In the genomic region with DNA sequence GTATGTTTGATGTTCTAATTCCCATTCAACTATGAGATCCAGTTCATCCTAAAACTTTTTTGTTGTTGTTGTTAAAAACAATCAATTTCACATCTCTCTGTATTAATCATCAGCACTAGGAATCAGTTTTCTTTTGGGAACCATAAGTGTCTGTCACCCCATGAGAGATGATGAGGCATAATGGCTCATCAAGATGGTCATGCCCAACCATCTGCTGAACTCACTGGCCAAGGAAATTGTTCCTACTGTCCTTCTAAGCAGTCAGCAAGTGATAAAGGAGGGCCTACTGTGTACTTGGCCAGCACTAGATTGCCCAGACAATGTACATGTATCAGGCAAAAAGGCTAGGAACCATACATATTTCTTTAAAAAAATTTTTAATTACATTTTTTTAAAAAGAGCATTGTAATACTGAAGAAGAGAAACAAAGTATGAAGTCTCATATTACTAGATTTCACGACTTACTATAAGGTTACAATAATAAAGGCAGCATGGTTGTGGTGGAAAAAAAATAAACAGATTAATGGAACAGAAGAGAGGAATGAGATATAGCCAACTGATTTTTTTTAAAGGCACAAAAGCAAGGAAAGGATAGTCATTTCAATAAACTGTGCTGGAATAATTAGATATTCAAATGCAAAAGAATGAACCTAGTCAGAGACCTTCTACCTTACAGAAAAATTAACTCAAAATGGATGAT, we compare ENCODE assay signal across 16 cellular contexts.
"Had no signal": no experiment of that assay in that cellular context is flagged by ENCODE, and none has a peak within 500 bp of the region (broad histone marks: within the 10 kb centered on the region; RNA-seq: fewer than 3 reads in every experiment).

No MANE protein-coding gene starts in this region.

- H3K27me3 Mint-ChIP-seq: activated CD4-positive, alpha-beta memory T cell treated with anti-CD3 and anti-CD28 coated beads for 36 hours; activated naive CD8-positive, alpha-beta T cell; stimulated activated naive B cell treated with anti-CD40 and anti-IgM and Interleukin-4, amounts not matched to agents 10 μg/mL and 1 μg/mL and 100 μg/mL, for 72 hours had no signal

- H3K4me1 Mint-ChIP-seq: naive thymus-derived CD4-positive, alpha-beta T cell; stimulated activated naive B cell treated with anti-CD40 and anti-IgM and Interleukin-4, amounts not matched to agents 10 μg/mL and 1 μg/mL and 100 μg/mL, for 72 hours had no signal

- H3K9me3 Mint-ChIP-seq: activated CD4-positive, alpha-beta memory T cell treated with anti-CD3 and anti-CD28 coated beads for 36 hours had no signal

- H3K27ac Mint-ChIP-seq: activated CD4-positive, alpha-beta memory T cell treated with anti-CD3 and anti-CD28 coated beads for 36 hours; activated naive CD8-positive, alpha-beta T cell; naive thymus-derived CD4-positive, alpha-beta T cell; stimulated activated naive B cell treated with anti-CD40 and anti-IgM and Interleukin-4, amounts not matched to agents 10 μg/mL and 1 μg/mL and 100 μg/mL, for 72 hours had no signal

- H3K36me3 ChIP-seq: colonic mucosa, neutrophil, spleen, upper lobe of left lung had no signal

- H3K4me3 ChIP-seq: colonic mucosa, spleen, upper lobe of left lung had no signal

- H3K36me3 Mint-ChIP-seq: activated CD4-positive, alpha-beta memory T cell treated with anti-CD3 and anti-CD28 coated beads for 36 hours; naive thymus-derived CD4-positive, alpha-beta T cell; stimulated activated naive B cell treated with anti-CD40 and anti-IgM and Interleukin-4, amounts not matched to agents 10 μg/mL and 1 μg/mL and 100 μg/mL, for 72 hours had no signal

- H3K27ac ChIP-seq: colonic mucosa, neutrophil, spleen, upper lobe of left lung had no signal

- H3K4me1 ChIP-seq: colonic mucosa, spleen, upper lobe of left lung had no signal

- DNase-seq: activated CD4-positive, alpha-beta memory T cell treated with anti-CD3 and anti-CD28 coated beads for 36 hours; activated CD4-positive, CD25-positive, alpha-beta regulatory T cell treated with anti-CD3 and anti-CD28 coated beads, Interleukin-2, amount 50 U/mL, for 72 hours; activated gamma-delta T cell; activated T-cell treated with anti-CD3 and anti-CD28 coated beads, Interleukin-2, amount 50 U/mL, for 48 hours; colonic mucosa; effector CD8-positive, alpha-beta T cell; left colon; mammary epithelial cell; naive thymus-derived CD4-positive, alpha-beta T cell; right cardiac atrium; spleen; stimulated activated CD4-positive, alpha-beta T cell treated with anti-CD3 and anti-CD28 coated beads, Interleukin-1b, Interleukin-23, amount 100 ng/mL, for 48 hours; stimulated activated naive B cell treated with anti-CD40 and anti-IgM and Interleukin-4, amounts not matched to agents 10 μg/mL and 1 μg/mL and 100 μg/mL, for 72 hours; upper lobe of left lung had no signal

- H3K4me3 Mint-ChIP-seq: activated CD4-positive, alpha-beta memory T cell treated with anti-CD3 and anti-CD28 coated beads for 36 hours; activated naive CD8-positive, alpha-beta T cell; naive thymus-derived CD4-positive, alpha-beta T cell; stimulated activated naive B cell treated with anti-CD40 and anti-IgM and Interleukin-4, amounts not matched to agents 10 μg/mL and 1 μg/mL and 100 μg/mL, for 72 hours had no signal

- H3K9me3 ChIP-seq: colonic mucosa, neutrophil had no signal

- H3K27me3 ChIP-seq: colonic mucosa, neutrophil, upper lobe of left lung had no signal
